Comparison of ENCODE assay signal across 27 cellular contexts in the genomic region with DNA sequence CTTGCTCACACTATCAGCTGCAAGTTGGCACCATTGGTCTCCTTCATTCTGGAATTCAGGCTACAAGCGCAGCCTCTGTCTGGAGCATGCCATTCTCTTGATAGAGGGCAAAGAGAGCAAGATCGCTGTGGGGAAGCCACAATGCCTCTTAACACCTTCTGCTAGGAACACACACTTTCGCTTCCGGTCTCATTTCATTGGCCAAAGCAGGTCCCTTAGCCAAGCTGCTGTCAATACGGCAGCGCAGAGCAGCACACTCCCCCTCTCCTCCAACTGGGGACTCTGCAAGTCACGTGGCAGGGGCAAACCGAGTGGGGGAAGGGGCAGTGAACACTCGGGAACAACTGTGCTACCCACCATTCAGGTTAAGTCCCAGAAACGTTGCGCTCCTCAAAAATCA.
A peak's percentile ranks its signal among the peaks of the same experiment; 100 is the strongest.
DNase-seq lines count a peak whose midpoint lies in the region; ATAC-seq and TF ChIP-seq lines count a peak whose summit lies in the region.
"Had no signal": no experiment of that assay in that cellular context is flagged by ENCODE, and none has a peak within 500 bp of the region (broad histone marks: within the 10 kb centered on the region; RNA-seq: fewer than 3 reads in every experiment).

No MANE protein-coding gene starts in this region.

- TF ChIP-seq EP300 in tibial nerve (IDR thresholded peaks at IDR 0.05), result no peak

- no peak for TF ChIP-seq CTCF in tibial nerve (IDR thresholded peaks at IDR 0.05)

- H3K27ac ChIP-seq in cingulate gyrus (ENCODE audit: low read depth, low read length) (peak overlapping the region; percentile 62), tibial nerve (peak overlapping the region; percentile 4 to 85 (median 68))
- H3K27ac ChIP-seq: RWPE1, suprapubic skin, uterus had no signal

- no peaks in the 10 kb centered on the region for H3K36me3 ChIP-seq in tibial nerve
- H3K36me3 ChIP-seq: HAP-1, suprapubic skin, uterus had no signal

- WGBS in tibial nerve, 2 donors, result 44 to 66% methylated on average over 11 of the region's 11 CpGs

- peak overlapping the region in 1 of 4 donors; percentile 19 for H3K4me3 ChIP-seq in tibial nerve
- H3K4me3 ChIP-seq: HAP-1, mucosa of descending colon, suprapubic skin, uterus had no signal

- H3K4me1 Mint-ChIP-seq in T-helper 17 cell, result peaks cover 3% of the 10 kb centered on the region
- H3K4me1 Mint-ChIP-seq: activated T-helper 17 cell treated with anti-CD3 and anti-CD28 coated beads, Interleukin-2, amount 50 U/mL, for 72 hours; CD8-positive, alpha-beta memory T cell; stimulated activated naive B cell treated with anti-CD40 and anti-IgM and Interleukin-4, amounts not matched to agents 10 μg/mL and 1 μg/mL and 100 μg/mL, for 72 hours had no signal

- no peaks in the 10 kb centered on the region for H3K27me3 ChIP-seq in tibial nerve
- H3K27me3 ChIP-seq: uterus had no signal

- ATAC-seq in T-helper 17 cell, result no peak
- no peak for ATAC-seq in GM19023 (IDR thresholded peaks at IDR 0.05; ENCODE audit: unreplicated experiment)
- ATAC-seq: activated CD8-positive, alpha-beta T cell treated with anti-CD3 and anti-CD28 coated beads for 36 hours; activated T-helper 17 cell treated with anti-CD3 and anti-CD28 coated beads, Interleukin-2, amount 50 U/mL, for 72 hours; mucosa of descending colon; stimulated activated naive B cell treated with anti-CD40 and anti-IgM and Interleukin-4, amounts not matched to agents 10 μg/mL and 1 μg/mL and 100 μg/mL, for 72 hours had no signal

- H3K9me3 ChIP-seq in tibial nerve (no peaks in the 10 kb centered on the region), T-helper 17 cell (ENCODE audit: control insufficient read depth, low read length, poor library complexity, severe bottlenecking) (no peaks in the 10 kb centered on the region)
- H3K9me3 ChIP-seq: HAP-1, mucosa of descending colon, suprapubic skin, uterus had no signal

- no peaks in the 10 kb centered on the region for H3K36me3 Mint-ChIP-seq in T-helper 17 cell (ENCODE audit: low read depth)
- H3K36me3 Mint-ChIP-seq: CD8-positive, alpha-beta memory T cell; stimulated activated naive B cell treated with anti-CD40 and anti-IgM and Interleukin-4, amounts not matched to agents 10 μg/mL and 1 μg/mL and 100 μg/mL, for 72 hours had no signal

- peaks cover 29% of the 10 kb centered on the region for H3K27me3 Mint-ChIP-seq in T-helper 17 cell
- H3K27me3 Mint-ChIP-seq: dendritic cell treated with granulocyte-macrophage colony-stimulating factor and Interleukin-4, amounts not matched to agents 40 ng/mL and 50 ng/mL, for 4 days; stimulated activated naive B cell treated with anti-CD40 and anti-IgM and Interleukin-4, amounts not matched to agents 10 μg/mL and 1 μg/mL and 100 μg/mL, for 72 hours had no signal

- DNase-seq in NCI-H2227 (lab: John Stamatoyannopoulos, UW; ENCODE audit: unreplicated experiment), result peak; percentile 76
- DNase-seq in medulla oblongata (ENCODE audit: extremely low spot score), result peak; percentile 18
- no peak for DNase-seq in tibial nerve (ENCODE audit: low spot score in 2 of 2)
- DNase-seq in T-helper 17 cell, result no peak
- DNase-seq in stimulated activated CD4-positive, alpha-beta T cell treated with anti-CD3 and anti-CD28 coated beads, Interleukin-2, amount 100 ng/mL, for 48 hours, result no peak
- DNase-seq: activated CD8-positive, alpha-beta T cell treated with anti-CD3 and anti-CD28 coated beads for 36 hours; activated naive CD4-positive, alpha-beta T cell treated with anti-CD3 and anti-CD28 coated beads, Interleukin-2, amount 50 U/mL, for 16 hours; amniotic stem cell; CD8-positive, alpha-beta memory T cell; DMS153; islet precursor cell; KBM-7; MM.1S; mucosa of descending colon; NCI-H1417; NCI-H2029 treated with DMSO at 0.1 percent for 48 hours; NCI-H774; stimulated activated naive B cell treated with anti-CD40 and anti-IgM and Interleukin-4, amounts not matched to agents 10 μg/mL and 1 μg/mL and 100 μg/mL, for 72 hours; T-helper 1 cell; uterus had no signal

- peaks cover 0 to 31% (median 9%) of the 10 kb centered on the region in 4 donors for H3K4me1 ChIP-seq in tibial nerve
- H3K4me1 ChIP-seq: HAP-1, suprapubic skin, uterus had no signal

- TF ChIP-seq POLR2A in tibial nerve (IDR thresholded peaks at IDR 0.05), result no peak

- H3K4me3 Mint-ChIP-seq in T-helper 17 cell, result no peak overlapping the region
- H3K4me3 Mint-ChIP-seq: activated CD8-positive, alpha-beta T cell treated with anti-CD3 and anti-CD28 coated beads for 36 hours; activated T-helper 17 cell treated with anti-CD3 and anti-CD28 coated beads, Interleukin-2, amount 50 U/mL, for 72 hours; CD8-positive, alpha-beta memory T cell; dendritic cell treated with granulocyte-macrophage colony-stimulating factor and Interleukin-4, amounts not matched to agents 40 ng/mL and 50 ng/mL, for 4 days; stimulated activated naive B cell treated with anti-CD40 and anti-IgM and Interleukin-4, amounts not matched to agents 10 μg/mL and 1 μg/mL and 100 μg/mL, for 72 hours had no signal

- H3K27ac Mint-ChIP-seq in T-helper 17 cell, result no peak overlapping the region
- H3K27ac Mint-ChIP-seq: activated CD8-positive, alpha-beta T cell treated with anti-CD3 and anti-CD28 coated beads for 36 hours; activated T-helper 17 cell treated with anti-CD3 and anti-CD28 coated beads, Interleukin-2, amount 50 U/mL, for 72 hours; CD8-positive, alpha-beta memory T cell; dendritic cell treated with granulocyte-macrophage colony-stimulating factor and Interleukin-4, amounts not matched to agents 40 ng/mL and 50 ng/mL, for 4 days; stimulated activated naive B cell treated with anti-CD40 and anti-IgM and Interleukin-4, amounts not matched to agents 10 μg/mL and 1 μg/mL and 100 μg/mL, for 72 hours had no signal

Comparison
In these comparisons a context has a peak if more than half of its experiments do, and no peak if none do; other contexts are left out.
1. DNase-seq: peak in NCI-H2227 (single experiment) and medulla oblongata (single experiment); none in tibial nerve (0 of 2), T-helper 17 cell (0 of 3) and stimulated activated CD4-positive, alpha-beta T cell treated with anti-CD3 and anti-CD28 coated beads, Interleukin-2, amount 100 ng/mL, for 48 hours (0 of 2).